ENCODE assay signal across 8 cellular contexts in the genomic region with DNA sequence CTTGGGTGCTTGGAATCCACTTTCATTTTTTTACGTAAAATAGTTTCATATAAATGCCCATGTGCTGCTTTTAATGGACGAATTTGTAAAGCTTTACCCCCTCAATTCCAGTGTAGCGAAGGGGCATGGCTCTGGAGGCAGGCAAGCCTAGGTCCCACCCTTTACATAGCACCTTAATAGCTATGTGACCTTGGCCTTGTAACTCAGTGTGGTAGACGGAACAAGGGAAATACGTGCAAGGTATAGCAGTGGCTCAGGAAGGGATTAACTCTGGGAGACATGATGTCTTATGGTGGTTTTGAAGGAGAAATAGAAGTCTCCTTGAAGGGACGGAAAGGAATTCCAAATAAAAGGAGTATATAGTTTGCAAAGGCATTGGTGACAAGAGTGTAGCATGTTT. TPM values are rescaled to one million over a fixed set of nuclear protein-coding genes. Genes with fewer than 3 reads are reported as not detected.
A peak's percentile ranks its signal among the peaks of the same experiment; 100 is the strongest.
DNase-seq lines count a peak whose midpoint lies in the region; ATAC-seq and TF ChIP-seq lines count a peak whose summit lies in the region.

No MANE protein-coding gene starts in this region.

- BruUV-seq in Calu3 (replicated peaks; lab: Mats Ljungman, UMichigan) (no TSS peak), PC-9 (replicated peaks; lab: Mats Ljungman, UMichigan) (no TSS peak)

- H3K9me2 ChIP-seq in PC-9 (ENCODE audit: insufficient read depth) = no peaks in the 10 kb centered on the region

- H3K36me3 ChIP-seq in PC-9 (ENCODE audit: low read depth) (peaks cover 48% of the 10 kb centered on the region), parathyroid adenoma (ENCODE audit: control insufficient read depth, insufficient read depth, low read length) (no peaks in the 10 kb centered on the region)

- H3K4me3 ChIP-seq in PC-9 = peak overlapping the region; percentile 99
- H3K4me3 ChIP-seq in epithelial cell of esophagus (ENCODE audit: low read length) = peak overlapping the region; percentile 99
- peak overlapping the region; percentile 92 for H3K4me3 ChIP-seq in parathyroid adenoma (ENCODE audit: low read depth, low read length)

- H3K27ac ChIP-seq in PC-9 (0 out of 2 replicates have a peak overlapping the region, but pooled peaks have one; percentile 81), parathyroid adenoma (no peak overlapping the region)

- H3F3A ChIP-seq in PC-9 (ENCODE audit: insufficient read depth, low read depth) = peaks cover 6% of the 10 kb centered on the region; the same call in 1 of the 2 replicates

- H3K27me3 Mint-ChIP-seq in Calu3 (ENCODE audit: unreplicated experiment) = no peaks in the 10 kb centered on the region

- H4K20me1 ChIP-seq in PC-9 (ENCODE audit: insufficient read depth) = peaks cover 40% of the 10 kb centered on the region

- H3K27ac Mint-ChIP-seq in Calu3 (ENCODE audit: unreplicated experiment) = peak overlapping the region; percentile 93

- no peak for TF ChIP-seq CTCF in Calu3 (IDR thresholded peaks at IDR 0.05; ENCODE audit: unreplicated experiment)
- TF ChIP-seq CTCF in PC-9 (conservative IDR thresholded peaks at IDR 0.05) = no peak
- TF ChIP-seq CTCF in epithelial cell of esophagus (IDR thresholded peaks at IDR 0.05; ENCODE audit: insufficient read depth, low read depth, low read length, missing control alignments) = no peak
- no peak for TF ChIP-seq CTCF in parathyroid adenoma (IDR thresholded peaks at IDR 0.05)

- intact Hi-C loops in Calu3 (cut with micrococcal nuclease; ENCODE audit: unreplicated experiment) = no loop called here
- intact Hi-C loops in PC-9 (cut with micrococcal nuclease; ENCODE audit: unreplicated experiment) = loop anchor here (5.0 to 10.0 kb wide), 4 partner anchors 259 to 476 kb away; partner anchors contain the start of gene TPRA1

- CTCF ChIA-PET in Calu3 (lab: Charles Lee) = interaction anchor here (0.9 kb wide), 1 partner anchor 21 kb away, joined by 3 read pairs; no protein-coding TSS in a partner anchor
- CTCF ChIA-PET in PC-9 (lab: Charles Lee) = no interaction called here

- DNase-seq in Calu3 (no peak), PC-9 (no peak), epithelial cell of esophagus (ENCODE audit: low read depth) (no peak), ACHN (no peak)

- H3K4me1 ChIP-seq in PC-9 (replicated peaks; ENCODE audit: insufficient read depth) = peaks cover 26% of the 10 kb centered on the region
- peaks cover 14% of the 10 kb centered on the region for H3K4me1 ChIP-seq in parathyroid adenoma

- peaks cover 73% of the 10 kb centered on the region for H3K36me3 Mint-ChIP-seq in Calu3 (ENCODE audit: insufficient read depth, unreplicated experiment)

- peak overlapping the region; percentile 89 for H3K4me3 Mint-ChIP-seq in Calu3 (ENCODE audit: low read depth, unreplicated experiment)

- H3K4me2 ChIP-seq in PC-9 (peak overlapping the region; percentile 99), parathyroid adenoma (ENCODE audit: low read length) (peak overlapping the region; percentile 72)

- H3K27me3 ChIP-seq in PC-9 (ENCODE audit: insufficient read depth, low read depth) (no peaks in the 10 kb centered on the region), parathyroid adenoma (ENCODE audit: control insufficient read depth, insufficient read depth, low read length) (no peaks in the 10 kb centered on the region)

- in situ Hi-C loops in ACHN (cut with HindIII; ENCODE audit: low pct_ligation_motif_present, low pct_unique_long_range_greater_than_20kb, low sequenced_read_pairs) = no loop called here

- H3K4me1 Mint-ChIP-seq in Calu3 (ENCODE audit: low read depth, unreplicated experiment) = peaks cover 42% of the 10 kb centered on the region

- H3K9me3 ChIP-seq in PC-9 (ENCODE audit: insufficient read depth, low read depth) = no peaks in the 10 kb centered on the region
- no peaks in the 10 kb centered on the region for H3K9me3 ChIP-seq in parathyroid adenoma (ENCODE audit: control insufficient read depth, low read length)

- H3K79me2 ChIP-seq in PC-9 (ENCODE audit: low read depth) = peaks cover 58% of the 10 kb centered on the region
- peaks cover 27% of the 10 kb centered on the region for H3K79me2 ChIP-seq in parathyroid adenoma

- POLR2A ChIA-PET in PC-9 (lab: Charles Lee; ENCODE audit: unreplicated experiment) = no interaction called here

- no peak for ATAC-seq in esophagus mucosa
- no peak for ATAC-seq in GM21367 (IDR thresholded peaks at IDR 0.05; ENCODE audit: unreplicated experiment)
- no peak for ATAC-seq in HG02840 (IDR thresholded peaks at IDR 0.05; ENCODE audit: low FRiP score, unreplicated experiment)

- H3K9me3 Mint-ChIP-seq in Calu3 (ENCODE audit: low read depth, unreplicated experiment) = no peaks in the 10 kb centered on the region

- H3K9ac ChIP-seq in parathyroid adenoma = no peak overlapping the region

- H2AFZ ChIP-seq in PC-9 = no peak overlapping the region
- H2AFZ ChIP-seq in parathyroid adenoma = no peak overlapping the region

RNA-seq across cellular contexts. Expression of gene SEC61A1, which starts 1.4 kb away (rescaled TPM):
- 372 and 394 TPM in 2 replicates for total RNA-seq in Calu3 (2022)
- 110 and 189 TPM in 2 replicates for total RNA-seq in PC-9 (2021)
- 117 TPM for total RNA-seq in esophagus mucosa
